In the genomic region with DNA sequence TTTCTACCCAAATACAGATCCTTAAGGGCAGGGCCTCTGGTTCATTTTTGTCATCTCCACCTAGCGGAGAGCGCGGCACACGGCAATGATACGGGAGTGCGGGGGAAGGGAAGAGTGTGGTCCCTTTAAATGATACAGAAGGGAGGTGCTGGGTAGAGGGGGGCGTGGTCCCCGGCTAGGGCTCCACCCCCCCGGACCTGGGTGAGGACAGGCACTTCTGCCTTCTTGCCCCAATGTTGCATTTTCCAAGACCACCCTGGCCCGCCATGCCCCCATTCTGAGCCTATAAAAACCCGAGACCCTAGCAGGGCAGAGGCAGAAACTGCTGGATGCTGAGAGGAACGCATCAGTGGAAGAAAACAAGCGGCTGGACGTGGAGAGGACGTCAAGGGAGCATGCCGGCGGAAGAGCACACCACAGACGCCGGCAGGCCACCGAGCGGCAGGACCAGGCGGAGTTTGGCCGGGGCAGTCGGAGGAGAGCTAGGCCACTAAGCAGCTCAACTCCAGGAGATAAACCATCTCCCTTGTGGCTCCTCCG, we compare ENCODE assay signal across 9 cellular contexts. TPM values are rescaled to one million over a fixed set of nuclear protein-coding genes. Genes with fewer than 3 reads are reported as not detected.
DNase-seq lines count a peak whose midpoint lies in the region; ATAC-seq, FAIRE-seq and TF ChIP-seq lines count a peak whose summit lies in the region.
"Had no signal": no experiment of that assay in that cellular context is flagged by ENCODE, and none has a peak within 500 bp of the region (broad histone marks: within the 10 kb centered on the region; RNA-seq: fewer than 3 reads in every experiment).

No MANE protein-coding gene starts in this region.

- FAIRE-seq in H54 (lab: Jason Lieb, UNC): no peak

- H3K4me1 Mint-ChIP-seq in activated naive CD8-positive, alpha-beta T cell (ENCODE audit: low read depth): peaks cover 14% of the 10 kb centered on the region
- peaks cover 12% of the 10 kb centered on the region for H3K4me1 Mint-ChIP-seq in type B pancreatic cell (ENCODE audit: unreplicated experiment)

- no peak for TF ChIP-seq CTCF in lower lobe of right lung (IDR thresholded peaks at IDR 0.05)
- peak; percentile 78 for TF ChIP-seq CTCF in type B pancreatic cell (conservative IDR thresholded peaks at IDR 0.05)

- peaks cover 7% of the 10 kb centered on the region; the same call in 1 of the 2 replicates for H3K27me3 ChIP-seq in ACC112 (ENCODE audit: insufficient read depth, low read length)
- H3K27me3 ChIP-seq in lower lobe of right lung (ENCODE audit: low read depth): no peaks in the 10 kb centered on the region

- intact Hi-C loops in lower lobe of right lung (cut with DNase I): no loop called here

- peaks cover 2% of the 10 kb centered on the region for H3K27me3 Mint-ChIP-seq in activated naive CD8-positive, alpha-beta T cell
- peaks cover 3% of the 10 kb centered on the region for H3K27me3 Mint-ChIP-seq in type B pancreatic cell

- no peaks in the 10 kb centered on the region for H3K9me3 Mint-ChIP-seq in activated naive CD8-positive, alpha-beta T cell (ENCODE audit: low read depth)
- H3K9me3 Mint-ChIP-seq in type B pancreatic cell: no peaks in the 10 kb centered on the region

- H3K4me1 ChIP-seq in ACC112 (ENCODE audit: control insufficient read depth, insufficient read depth, low read length, unreplicated experiment) (no peaks in the 10 kb centered on the region), lower lobe of right lung (peaks cover 3% of the 10 kb centered on the region)

- H3K9me3 ChIP-seq in lower lobe of right lung: no peaks in the 10 kb centered on the region

- H3K4me3 ChIP-seq in ACC112 (ENCODE audit: low read depth, low read length) (peak overlapping the region; percentile 68), lower lobe of right lung (peak overlapping the region; percentile 36)

- no peak overlapping the region for H2AFZ ChIP-seq in ACC112 (ENCODE audit: low read length, unreplicated experiment)

- DNase-seq in NCI-H460 (ENCODE audit: extremely low read depth, low read depth) (peak; percentile 11), lower lobe of right lung (no peak), type B pancreatic cell (ENCODE audit: extremely low spot score, unreplicated experiment) (peak; percentile 82), cerebellar cortex (ENCODE audit: low spot score) (no peak), H54 (ENCODE audit: insufficient read length, low spot score) (no peak)

- H3K36me3 Mint-ChIP-seq in activated naive CD8-positive, alpha-beta T cell: no peaks in the 10 kb centered on the region
- peaks cover 4% of the 10 kb centered on the region for H3K36me3 Mint-ChIP-seq in type B pancreatic cell

- no peaks in the 10 kb centered on the region for H3K36me3 ChIP-seq in ACC112 (ENCODE audit: insufficient read depth, low read length)
- H3K36me3 ChIP-seq in lower lobe of right lung: no peaks in the 10 kb centered on the region

- no peak for TF ChIP-seq POLR2A in H54 (IDR thresholded peaks at IDR 0.05; ENCODE audit: low read depth, low read length)

- peak overlapping the region; percentile 82 for H3K4me3 Mint-ChIP-seq in activated naive CD8-positive, alpha-beta T cell
- H3K4me3 Mint-ChIP-seq in type B pancreatic cell: peak overlapping the region; percentile 92

- ATAC-seq in lower lobe of right lung (peak; percentile 77 to 91), HG02610 (IDR thresholded peaks at IDR 0.05; ENCODE audit: unreplicated experiment) (no peak)

- H3K27ac ChIP-seq in ACC112 (ENCODE audit: low read depth, low read length) (no peak overlapping the region), lower lobe of right lung (peak overlapping the region; percentile 11)
- H3K27ac ChIP-seq: VCaP had no signal

- peak overlapping the region; percentile 28 for H3K27ac Mint-ChIP-seq in activated naive CD8-positive, alpha-beta T cell
- H3K27ac Mint-ChIP-seq in type B pancreatic cell: peak overlapping the region; percentile 62

- H3K79me2 ChIP-seq in ACC112 (ENCODE audit: control insufficient read depth, insufficient read depth, low read length, unreplicated experiment): no peaks in the 10 kb centered on the region

RNA-seq across cellular contexts. Expression of gene LRRC3, which starts 30.0 kb away (rescaled TPM):
- 0.47 and 0.92 TPM in 2 replicates for total RNA-seq in NCI-H460 (2014; rRNA removed; shearing (Covaris generic))
- polyA plus RNA-seq in NCI-H460 (2014; cell fraction: nucleus; rRNA removed): 1.5 TPM in 2 replicates
- total RNA-seq in lower lobe of right lung (4.0 TPM), type B pancreatic cell (ENCODE audit: low replicate concordance) (6.4 and 8.7 TPM in 2 replicates)

RNA-seq across cellular contexts. Expression of gene KRTAP10-1, which starts 54.7 kb away (rescaled TPM):
- total RNA-seq in NCI-H460 (2014; rRNA removed; shearing (Covaris generic)): not detected in 2 replicates
- polyA plus RNA-seq in NCI-H460 (2014; cell fraction: nucleus; rRNA removed): not detected in 2 replicates
- total RNA-seq in lower lobe of right lung (not detected), type B pancreatic cell (ENCODE audit: low replicate concordance) (not detected in 2 replicates)

Comparison
In these comparisons a context has a peak if more than half of its experiments do, and no peak if none do; other contexts are left out.
1. DNase-seq: peak in NCI-H460 (single experiment) and type B pancreatic cell (single experiment); none in lower lobe of right lung (single experiment), cerebellar cortex (single experiment) and H54 (single experiment).